13 cellular contexts compared by ENCODE assay signal in genomic region chr12:42104087-42104486, GRCh38. TPM values are rescaled to one million over a fixed set of nuclear protein-coding genes. Genes with fewer than 3 reads are reported as not detected.
DNase-seq lines count a peak whose midpoint lies in the region; ATAC-seq, FAIRE-seq and TF ChIP-seq lines count a peak whose summit lies in the region.
"Had no signal": no experiment of that assay in that cellular context is flagged by ENCODE, and none has a peak within 500 bp of the region (broad histone marks: within the 10 kb centered on the region; RNA-seq: fewer than 3 reads in every experiment).

No MANE protein-coding gene starts in this region.

- H3K27me3 Mint-ChIP-seq in CD4-positive, alpha-beta T cell: no peaks in the 10 kb centered on the region
- H3K27me3 Mint-ChIP-seq: activated CD4-positive, alpha-beta memory T cell treated with anti-CD3 and anti-CD28 coated beads, Interleukin-2, amount 10 ng/mL, durations not matched to agents 7 days and 5 days; activated naive CD8-positive, alpha-beta T cell treated with anti-CD3 and anti-CD28 coated beads for 36 hours had no signal

- no peak overlapping the region for H3K4me3 ChIP-seq in K562
- no peak overlapping the region for H3K4me3 ChIP-seq in neural cell (ENCODE audit: low read length)
- no peak overlapping the region for H3K4me3 ChIP-seq in vagina
- H3K4me3 ChIP-seq: uterus had no signal

- H3K4me1 Mint-ChIP-seq in CD4-positive, alpha-beta T cell (ENCODE audit: low read depth): peaks cover 21% of the 10 kb centered on the region
- H3K4me1 Mint-ChIP-seq: activated CD4-positive, alpha-beta memory T cell treated with anti-CD3 and anti-CD28 coated beads, Interleukin-2, amount 10 ng/mL, durations not matched to agents 7 days and 5 days; activated naive CD8-positive, alpha-beta T cell treated with anti-CD3 and anti-CD28 coated beads for 36 hours; endodermal cell had no signal

- H3K79me2 ChIP-seq in K562 (ENCODE audit: control insufficient read depth, insufficient read depth, low read length) (no peaks in the 10 kb centered on the region), neural cell (replicated peaks; ENCODE audit: insufficient read depth, low read length) (no peaks in the 10 kb centered on the region)

- H2AFZ ChIP-seq in K562 (ENCODE audit: low read depth, low read length) (no peak overlapping the region), neural cell (ENCODE audit: low read depth, low read length) (no peak overlapping the region)

- peak overlapping the region; percentile 66 for H3K27ac Mint-ChIP-seq in CD4-positive, alpha-beta T cell
- H3K27ac Mint-ChIP-seq: activated CD4-positive, alpha-beta memory T cell treated with anti-CD3 and anti-CD28 coated beads, Interleukin-2, amount 10 ng/mL, durations not matched to agents 7 days and 5 days; activated naive CD8-positive, alpha-beta T cell treated with anti-CD3 and anti-CD28 coated beads for 36 hours; endodermal cell had no signal

- no TSS peak for BruUV-seq in K562 (replicated peaks; lab: Mats Ljungman, UMichigan)

- TF ChIP-seq POLR2A in K562 (conservative IDR thresholded peaks at IDR 0.05): no peak
- TF ChIP-seq POLR2A in vagina (IDR thresholded peaks at IDR 0.05): no peak

- H3K4me2 ChIP-seq in K562 (ENCODE audit: insufficient read depth, low read length) (no peak overlapping the region), neural cell (ENCODE audit: low read length) (no peak overlapping the region)

- TF ChIP-seq EP300 in K562 (IDR thresholded peaks at IDR 0.05; ENCODE audit: low read length) (no peak), neural cell (conservative IDR thresholded peaks at IDR 0.05; ENCODE audit: poor library complexity, severe bottlenecking) (no peak)

- no peaks in the 10 kb centered on the region for H3F3A ChIP-seq in neural cell (ENCODE audit: insufficient read depth, low read length, poor library complexity, severe bottlenecking)

- H3K36me3 ChIP-seq in K562 (ENCODE audit: control insufficient read depth, insufficient read depth, low read length): peaks cover 2% of the 10 kb centered on the region; the same call in 1 of the 3 replicates
- H3K36me3 ChIP-seq in neural cell (ENCODE audit: insufficient read depth, low read length): no peaks in the 10 kb centered on the region
- no peaks in the 10 kb centered on the region for H3K36me3 ChIP-seq in vagina
- H3K36me3 ChIP-seq: uterus had no signal

- no peak for DNase-seq in CD4-positive, alpha-beta T cell
- DNase-seq in K562 (ENCODE audit: extremely low read depth in 1 of 4, low spot score in 3 of 4) (no peak), vagina (ENCODE audit: extremely low spot score in 2 of 2) (no peak), SKM-1 (lab: John Stamatoyannopoulos, UW; ENCODE audit: unreplicated experiment) (no peak), NCI-H2081 treated with DMSO at 0.1 percent for 48 hours (lab: John Stamatoyannopoulos, UW) (no peak), NCI-H1105 (lab: John Stamatoyannopoulos, UW) (no peak)
- DNase-seq: activated CD4-positive, alpha-beta memory T cell treated with anti-CD3 and anti-CD28 coated beads, Interleukin-2, amount 10 ng/mL, durations not matched to agents 7 days and 5 days; activated naive CD8-positive, alpha-beta T cell treated with anti-CD3 and anti-CD28 coated beads for 36 hours; endodermal cell; uterus had no signal

- H4K20me1 ChIP-seq in K562 (replicated peaks; ENCODE audit: control insufficient read depth, insufficient read depth, low read length) (no peaks in the 10 kb centered on the region), neural cell (ENCODE audit: insufficient read depth) (no peaks in the 10 kb centered on the region)

- H3K36me3 Mint-ChIP-seq in CD4-positive, alpha-beta T cell (ENCODE audit: low read depth): peaks cover 25% of the 10 kb centered on the region

- H3K9me1 ChIP-seq in K562 (ENCODE audit: control insufficient read depth, insufficient read depth, low read length): no peaks in the 10 kb centered on the region

- H3K9me3 Mint-ChIP-seq in CD4-positive, alpha-beta T cell: no peaks in the 10 kb centered on the region
- H3K9me3 Mint-ChIP-seq: activated CD4-positive, alpha-beta memory T cell treated with anti-CD3 and anti-CD28 coated beads, Interleukin-2, amount 10 ng/mL, durations not matched to agents 7 days and 5 days; activated naive CD8-positive, alpha-beta T cell treated with anti-CD3 and anti-CD28 coated beads for 36 hours had no signal

- H3K4me1 ChIP-seq in K562 (replicated peaks in 1 of 2; ENCODE audit: control insufficient read depth in 2 of 2, insufficient read depth in 2 of 2, low read length in 2 of 2) (no peaks in the 10 kb centered on the region), vagina (no peaks in the 10 kb centered on the region)
- H3K4me1 ChIP-seq: uterus had no signal

- no peak overlapping the region for H3K27ac ChIP-seq in CD4-positive, alpha-beta T cell (ENCODE audit: low read depth, low read length)
- no peak overlapping the region for H3K27ac ChIP-seq in K562 (ENCODE audit: extremely low read depth, low read depth, low read length)
- no peak overlapping the region for H3K27ac ChIP-seq in neural cell (ENCODE audit: low read length)
- H3K27ac ChIP-seq in vagina: no peak overlapping the region
- H3K27ac ChIP-seq: HL-60, uterus had no signal

- CTCF ChIA-PET in CD4-positive, alpha-beta T cell (lab: Charles Lee): interaction anchor here (1.7 kb wide), 1 partner anchor 80 kb away, joined by 6 read pairs; no protein-coding TSS in a partner anchor
- CTCF ChIA-PET in K562 (lab: Yijun Ruan, JAX; ENCODE audit: low intra/inter-chr PET ratio): interaction anchor here (1.1 kb wide), 1 partner anchor 827 kb away, joined by 3 read pairs; no protein-coding TSS in a partner anchor

- intact Hi-C loops in CD4-positive, alpha-beta T cell (cut with DNase I, micrococcal nuclease): loop anchor here in 1 of 2 experiments (5.0 kb wide), 2 partner anchors 38 to 827 kb away; partner anchors contain the start of gene GXYLT1
- intact Hi-C loops in K562 (cut with micrococcal nuclease): loop anchor here (10.0 kb wide), 2 partner anchors 829 to 1159 kb away; no protein-coding TSS in a partner anchor
- intact Hi-C loops in vagina (cut with DNase I): no loop called here

- H3K4me3 Mint-ChIP-seq in CD4-positive, alpha-beta T cell: no peak overlapping the region
- H3K4me3 Mint-ChIP-seq: activated CD4-positive, alpha-beta memory T cell treated with anti-CD3 and anti-CD28 coated beads, Interleukin-2, amount 10 ng/mL, durations not matched to agents 7 days and 5 days; activated naive CD8-positive, alpha-beta T cell treated with anti-CD3 and anti-CD28 coated beads for 36 hours; endodermal cell had no signal

- peak; percentile 47 for TF ChIP-seq CTCF in CD4-positive, alpha-beta T cell (IDR thresholded peaks at IDR 0.05)
- peak; percentile 63 for TF ChIP-seq CTCF in LNCAP (IDR thresholded peaks at IDR 0.05)
- TF ChIP-seq CTCF in K562 (IDR thresholded peaks at IDR 0.05 in 2 of 3, conservative IDR thresholded peaks at IDR 0.05 in 1 of 3; ENCODE audit: insufficient read depth in 2 of 3, low read depth in 1 of 3, low read length in 3 of 3): peak in 1 of 3 experiments; percentile 47; a peak in 1 of 6 replicates
- peak; percentile 70 for TF ChIP-seq CTCF in neural cell (IDR thresholded peaks at IDR 0.05; ENCODE audit: poor library complexity, severe bottlenecking)
- no peak for TF ChIP-seq CTCF in vagina (IDR thresholded peaks at IDR 0.05)

- no peak overlapping the region for H3K9ac ChIP-seq in K562 (ENCODE audit: insufficient read depth in 1 of 2, low read depth in 2 of 2, low read length in 2 of 2)
- no peak overlapping the region for H3K9ac ChIP-seq in neural cell (ENCODE audit: low read length)

- no peaks in the 10 kb centered on the region for H3K9me3 ChIP-seq in CD4-positive, alpha-beta T cell (ENCODE audit: control insufficient read depth, low read length)
- no peaks in the 10 kb centered on the region for H3K9me3 ChIP-seq in K562 (replicated peaks; ENCODE audit: control insufficient read depth, insufficient read depth, low read depth, low read length)
- no peaks in the 10 kb centered on the region for H3K9me3 ChIP-seq in neural cell (ENCODE audit: low read length)
- no peaks in the 10 kb centered on the region for H3K9me3 ChIP-seq in vagina
- H3K9me3 ChIP-seq: uterus had no signal

- in situ Hi-C loops in K562 (cut with MboI): no loop called here

- TF ChIP-seq RAD21 in K562 (CRISPR knock-in tag; conservative IDR thresholded peaks at IDR 0.05 in 1 of 2, IDR thresholded peaks at IDR 0.05 in 1 of 2): peak in 1 of 2 experiments; percentile 43; a peak in 2 of 4 replicates
- peak; percentile 83 for TF ChIP-seq RAD21 in neural cell (conservative IDR thresholded peaks at IDR 0.05)

- no peaks in the 10 kb centered on the region for H3K9me2 ChIP-seq in neural cell (ENCODE audit: insufficient read depth, low read length)

- POLR2A ChIA-PET in CD4-positive, alpha-beta T cell (lab: Charles Lee): interaction anchor here (1.3 kb wide), 1 partner anchor 222 kb away, joined by 3 read pairs; the partner anchor contains the start of genes PPHLN1 and ZCRB1
- POLR2A ChIA-PET in K562 (lab: Yijun Ruan, JAX): no interaction called here

- FAIRE-seq in K562 (lab: Jason Lieb, UNC): no peak

- peak; percentile 46 for ATAC-seq in CD4-positive, alpha-beta T cell (ENCODE audit: poor library complexity)
- 0 out of 3 replicates have a peak, but pooled peaks have one; percentile 31 for ATAC-seq in K562

- H3K27me3 ChIP-seq in CD4-positive, alpha-beta T cell (ENCODE audit: control insufficient read depth, insufficient read depth, low read length): no peaks in the 10 kb centered on the region
- H3K27me3 ChIP-seq in K562 (ENCODE audit: control insufficient read depth in 2 of 2, insufficient read depth in 2 of 2, low read length in 2 of 2) (no peaks in the 10 kb centered on the region), neural cell (ENCODE audit: insufficient read depth, low read depth, low read length) (no peaks in the 10 kb centered on the region), vagina (no peaks in the 10 kb centered on the region)
- H3K27me3 ChIP-seq: uterus had no signal

RNA-seq across cellular contexts. Expression of gene GXYLT1, which starts 40.6 kb away (rescaled TPM):
- total RNA-seq in CD4-positive, alpha-beta T cell: 1 to 10 TPM; 8.0 to 8.2 TPM
- 6.4 and 19.2 TPM in 2 replicates for total RNA-seq in K562 (2011; cell fraction: chromatin; rRNA removed; ENCODE audit: low replicate concordance)
- 2.7 and 3.2 TPM in 2 replicates for total RNA-seq in K562 (2011; cell fraction: nucleolus; rRNA removed)
- total RNA-seq in K562 (2011; cell fraction: nucleoplasm; rRNA removed): 8.8 and 15.0 TPM in 2 replicates
- total RNA-seq in K562 (2014; rRNA removed) (4.7 and 5.5 TPM in 2 replicates), K562 (2014; rRNA removed; fragmentation: Illumina TruSeq; extraction: Trizol) (4.8 and 5.4 TPM in 2 replicates), K562 (2015; rRNA removed; fragmentation: Illumina TruSeq; extraction: Trizol) (4.6 TPM in 2 replicates), K562 (2021) (4.7 and 6.8 TPM in 2 replicates), vagina (11.8 TPM)
- polyA plus RNA-seq in K562 (2011; rRNA removed) (5.4 and 9.3 TPM in 2 replicates), K562 (2014; fragmentation: Illumina TruSeq; extraction: Trizol) (6.3 and 7.0 TPM in 2 replicates), K562 (2014; fragmentation: Nextera tagmentation; extraction: Ambion mirVana) (1 to 10 TPM; 1.4 to 1.7 TPM), K562 (2014; rRNA removed) (4.5 and 5.5 TPM in 2 replicates), neural cell (2.9 and 3.2 TPM in 2 replicates)
- 1.4 and 2.4 TPM in 2 replicates for polyA plus RNA-seq in K562 (2011; cell fraction: cytosol; rRNA removed)
- 2.1 and 2.3 TPM in 2 replicates for polyA plus RNA-seq in K562 (2011; cell fraction: nucleus; rRNA removed)
- 5.2 and 5.9 TPM in 2 replicates for polyA plus RNA-seq in K562 (2012)
- 10.5 and 14.0 TPM in 2 replicates for polyA minus RNA-seq in K562 (2011; rRNA and poly(A)+ RNA removed)
- 5.0 and 6.3 TPM in 2 replicates for polyA minus RNA-seq in K562 (2011; cell fraction: cytosol; rRNA and poly(A)+ RNA removed)
- polyA minus RNA-seq in K562 (2011; cell fraction: nucleus; rRNA and poly(A)+ RNA removed): 3.2 and 4.4 TPM in 2 replicates
- 11.7 and 13.0 TPM in 2 replicates for polyA minus RNA-seq in neural cell

Comparison
In these comparisons a context has a peak if more than half of its experiments do, and no peak if none do; other contexts are left out.
1. CTCF ChIP-seq: peak in CD4-positive, alpha-beta T cell (single experiment), LNCAP (single experiment) and neural cell (single experiment); none in vagina (0 of 3).